In genomic region chr12:32400114-32400672, GRCh38 we compare ENCODE assay signal across 8 cellular contexts. TPM values are rescaled to one million over a fixed set of nuclear protein-coding genes. Genes with fewer than 3 reads are reported as not detected.
DNase-seq lines count a peak whose midpoint lies in the region; ATAC-seq and TF ChIP-seq lines count a peak whose summit lies in the region.

No MANE protein-coding gene starts in this region.

- CTCF ChIA-PET in AG04449 (lab: Yijun Ruan, JAX) (interaction anchor here (0.8 to 1.6 kb wide), 4 partner anchors 9 to 257 kb away, joined by 3 to 4 read pairs (median 4); no protein-coding TSS in a partner anchor), HEK293 (lab: Yijun Ruan, JAX) (interaction anchor here (0.5 to 1.2 kb wide), 9 partner anchors 8 to 356 kb away, joined by 3 to 7 read pairs (median 3); partner anchors contain the start of gene YARS2)

- TF ChIP-seq CTCF in AG04449 (IDR thresholded peaks at IDR 0.05; ENCODE audit: insufficient read depth, low read length, missing control alignments) (no peak), HEK293 (tag by site-specific recombination; IDR thresholded peaks at IDR 0.05) (no peak), adrenal gland (IDR thresholded peaks at IDR 0.05) (no peak), stomach (IDR thresholded peaks at IDR 0.05) (no peak)

- intact Hi-C loops in adrenal gland (cut with DNase I): no loop called here
- intact Hi-C loops in stomach (cut with DNase I; ENCODE audit: low total_unique reads): no loop called here

- H3K4me3 ChIP-seq in AG04449 (ENCODE audit: low read depth, low read length) (peak overlapping the region; percentile 66), HEK293 (ENCODE audit: low read depth, low read length) (peak overlapping the region; percentile 84), adrenal gland (peak overlapping the region in 3 of 4 donors; percentile 48 to 88 (median 75)), stomach (peak overlapping the region; percentile 66 to 84 (median 82))

- H3K36me3 ChIP-seq in HEK293 (ENCODE audit: control insufficient read depth in 2 of 2, insufficient read depth in 1 of 2, low read length in 2 of 2) (no peaks in the 10 kb centered on the region), adrenal gland (replicated peaks in 1 of 2) (no peaks in the 10 kb centered on the region), stomach (no peaks in the 10 kb centered on the region)

- peaks cover 14% of the 10 kb centered on the region for H3K4me1 ChIP-seq in HEK293 (ENCODE audit: control insufficient read depth, insufficient read depth, low read length)
- H3K4me1 ChIP-seq in adrenal gland (replicated peaks in 1 of 2): peaks cover 0 to 13% of the 10 kb centered on the region in 2 donors
- H3K4me1 ChIP-seq in stomach: peaks cover 4 to 49% (median 27%) of the 10 kb centered on the region in 4 donors

- TF ChIP-seq POLR2A in adrenal gland (IDR thresholded peaks at IDR 0.05) (no peak), stomach (IDR thresholded peaks at IDR 0.05) (no peak)

- TF ChIP-seq EP300 in stomach (IDR thresholded peaks at IDR 0.05): no peak

- no peak for ATAC-seq in HG02970 (IDR thresholded peaks at IDR 0.05; ENCODE audit: low FRiP score, unreplicated experiment)

- no peaks in the 10 kb centered on the region for H3K27me3 ChIP-seq in adrenal gland
- peaks cover 0 to 15% (median 5%) of the 10 kb centered on the region in 3 donors for H3K27me3 ChIP-seq in stomach

- no peak for DNase-seq in AG04449 (ENCODE audit: low read depth, low spot score)
- peak in 1 of 7 donors; percentile 27 for DNase-seq in adrenal gland
- DNase-seq in iPS-NIHi11 (ENCODE audit: low spot score): peak; percentile 65
- DNase-seq in stomach: peak; percentile 57
- DNase-seq in NCI-H2196 treated with DMSO at 0.1 percent for 48 hours (lab: John Stamatoyannopoulos, UW; ENCODE audit: unreplicated experiment): no peak
- DNase-seq in ureter (ENCODE audit: low spot score): no peak

- no peaks in the 10 kb centered on the region for H3K9me3 ChIP-seq in HEK293 (ENCODE audit: control insufficient read depth, insufficient read depth, low read depth, low read length)
- H3K9me3 ChIP-seq in adrenal gland (replicated peaks in 1 of 3): no peaks in the 10 kb centered on the region
- H3K9me3 ChIP-seq in stomach: no peaks in the 10 kb centered on the region

- POLR2A ChIA-PET in AG04449 (lab: Yijun Ruan, JAX): no interaction called here
- POLR2A ChIA-PET in HEK293 (lab: Yijun Ruan, JAX): interaction anchor here (0.6 to 2.3 kb wide), 8 partner anchors 17 to 1402 kb away, joined by 3 to 10 read pairs (median 7); no protein-coding TSS in a partner anchor

- 18 to 22% (median 21%) methylated on average over 15 of the region's 15 CpGs for WGBS in adrenal gland, 4 donors
- WGBS in stomach, 5 donors: 7 to 23% (median 13%) methylated on average over 15 of the region's 15 CpGs

- H3K27ac ChIP-seq in HEK293 (ENCODE audit: extremely low read depth, low read depth, low read length) (peak overlapping the region; percentile 75; the same call in 1 of the 2 replicates), adrenal gland (peak overlapping the region in 3 of 5 donors; percentile 20 to 61 (median 59)), stomach (peak overlapping the region; percentile 91 to 98 (median 93))

TF ChIP-seq in HEK293, 187 proteins besides CTCF, POLR2A, EP300 and RAD21:
- TF ChIP-seq ZNF266 (tag by site-specific recombination; IDR thresholded peaks at IDR 0.05; ENCODE audit: low read depth) (no peak), KLF8 (tag by site-specific recombination; IDR thresholded peaks at IDR 0.05) (no peak; the same call in 1 of the 2 replicates), ZSCAN16 (tag by site-specific recombination; IDR thresholded peaks at IDR 0.05) (no peak), ZNF146 (tag by site-specific recombination; IDR thresholded peaks at IDR 0.05) (no peak), TCF7L2 (IDR thresholded peaks at IDR 0.05; ENCODE audit: borderline replicate concordance, low read depth, low read length) (no peak), SP7 (tag by site-specific recombination; IDR thresholded peaks at IDR 0.05) (no peak), ZNF202 (tag by site-specific recombination; IDR thresholded peaks at IDR 0.05; ENCODE audit: borderline replicate concordance) (no peak), MZF1 (tag by site-specific recombination; IDR thresholded peaks at IDR 0.05; ENCODE audit: borderline replicate concordance) (0 out of 2 replicates have a peak, but pooled peaks have one; percentile 13), ZBTB21 (tag by site-specific recombination; IDR thresholded peaks at IDR 0.05) (no peak), ZNF610 (tag by site-specific recombination; IDR thresholded peaks at IDR 0.05; ENCODE audit: borderline replicate concordance) (no peak), ZNF529 (tag by site-specific recombination; IDR thresholded peaks at IDR 0.05; ENCODE audit: insufficient replicate concordance) (no peak), ZNF2 (tag by site-specific recombination; IDR thresholded peaks at IDR 0.05) (no peak), SP3 (tag by site-specific recombination; IDR thresholded peaks at IDR 0.05) (no peak), ZBTB48 (tag by site-specific recombination; IDR thresholded peaks at IDR 0.05) (0 out of 2 replicates have a peak, but pooled peaks have one; percentile 7), ZNF335 (tag by site-specific recombination; conservative IDR thresholded peaks at IDR 0.05) (peak; percentile 93), ZNF10 (tag by site-specific recombination; IDR thresholded peaks at IDR 0.05) (peak; percentile 99), MEIS1 (CRISPR knock-in tag; IDR thresholded peaks at IDR 0.05; ENCODE audit: borderline replicate concordance) (no peak)
- TF ChIP-seq, protein P1, sequence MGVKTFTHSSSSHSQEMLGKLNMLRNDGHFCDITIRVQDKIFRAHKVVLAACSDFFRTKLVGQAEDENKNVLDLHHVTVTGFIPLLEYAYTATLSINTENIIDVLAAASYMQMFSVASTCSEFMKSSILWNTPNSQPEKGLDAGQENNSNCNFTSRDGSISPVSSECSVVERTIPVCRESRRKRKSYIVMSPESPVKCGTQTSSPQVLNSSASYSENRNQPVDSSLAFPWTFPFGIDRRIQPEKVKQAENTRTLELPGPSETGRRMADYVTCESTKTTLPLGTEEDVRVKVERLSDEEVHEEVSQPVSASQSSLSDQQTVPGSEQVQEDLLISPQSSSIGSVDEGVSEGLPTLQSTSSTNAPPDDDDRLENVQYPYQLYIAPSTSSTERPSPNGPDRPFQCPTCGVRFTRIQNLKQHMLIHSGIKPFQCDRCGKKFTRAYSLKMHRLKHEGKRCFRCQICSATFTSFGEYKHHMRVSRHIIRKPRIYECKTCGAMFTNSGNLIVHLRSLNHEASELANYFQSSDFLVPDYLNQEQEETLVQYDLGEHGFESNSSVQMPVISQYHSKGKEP (tag by site-specific recombination; IDR thresholded peaks at IDR 0.05): no peak
- TF ChIP-seq, protein P2, sequence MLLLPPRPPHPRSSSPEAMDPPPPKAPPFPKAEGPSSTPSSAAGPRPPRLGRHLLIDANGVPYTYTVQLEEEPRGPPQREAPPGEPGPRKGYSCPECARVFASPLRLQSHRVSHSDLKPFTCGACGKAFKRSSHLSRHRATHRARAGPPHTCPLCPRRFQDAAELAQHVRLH (tag by site-specific recombination; IDR thresholded peaks at IDR 0.05): no peak
- TF ChIP-seq, protein P3, sequence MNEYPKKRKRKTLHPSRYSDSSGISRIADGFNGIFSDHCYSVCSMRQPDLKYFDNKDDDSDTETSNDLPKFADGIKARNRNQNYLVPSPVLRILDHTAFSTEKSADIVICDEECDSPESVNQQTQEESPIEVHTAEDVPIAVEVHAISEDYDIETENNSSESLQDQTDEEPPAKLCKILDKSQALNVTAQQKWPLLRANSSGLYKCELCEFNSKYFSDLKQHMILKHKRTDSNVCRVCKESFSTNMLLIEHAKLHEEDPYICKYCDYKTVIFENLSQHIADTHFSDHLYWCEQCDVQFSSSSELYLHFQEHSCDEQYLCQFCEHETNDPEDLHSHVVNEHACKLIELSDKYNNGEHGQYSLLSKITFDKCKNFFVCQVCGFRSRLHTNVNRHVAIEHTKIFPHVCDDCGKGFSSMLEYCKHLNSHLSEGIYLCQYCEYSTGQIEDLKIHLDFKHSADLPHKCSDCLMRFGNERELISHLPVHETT (tag by site-specific recombination; IDR thresholded peaks at IDR 0.05): no peak

RNA-seq across cellular contexts. Expression of gene FGD4, which starts 0.8 kb away (rescaled TPM):
- total RNA-seq in adrenal gland (10 to 100 TPM; 10.2 to 38.5 (median 19.7) TPM), stomach (100 to 1,000 TPM in 4 of 5 donors, 10 to 100 TPM in 1; 57.6 to 138 (median 131) TPM), ureter (26.3 TPM)
- polyA plus RNA-seq in adrenal gland (10 to 100 TPM in 1 of 3 donors, 1 to 10 TPM in 2; 1.7 to 12.2 (median 2.4) TPM), stomach (10 to 100 TPM in 1 of 3 donors, 1 to 10 TPM in 2; 5.5 to 11.0 (median 9.0) TPM)

Comparison
In these comparisons a context has a peak if more than half of its experiments do, and no peak if none do; other contexts are left out.
1. DNase-seq: peak in iPS-NIHi11 (single experiment) and stomach (single experiment); none in AG04449 (single experiment), NCI-H2196 treated with DMSO at 0.1 percent for 48 hours (single experiment) and ureter (single experiment).
2. Peak in every context shown above with its lines, with median percentiles within 50 percentile points of each other: H3K4me3 ChIP-seq and H3K27ac ChIP-seq.